In the genomic region with DNA sequence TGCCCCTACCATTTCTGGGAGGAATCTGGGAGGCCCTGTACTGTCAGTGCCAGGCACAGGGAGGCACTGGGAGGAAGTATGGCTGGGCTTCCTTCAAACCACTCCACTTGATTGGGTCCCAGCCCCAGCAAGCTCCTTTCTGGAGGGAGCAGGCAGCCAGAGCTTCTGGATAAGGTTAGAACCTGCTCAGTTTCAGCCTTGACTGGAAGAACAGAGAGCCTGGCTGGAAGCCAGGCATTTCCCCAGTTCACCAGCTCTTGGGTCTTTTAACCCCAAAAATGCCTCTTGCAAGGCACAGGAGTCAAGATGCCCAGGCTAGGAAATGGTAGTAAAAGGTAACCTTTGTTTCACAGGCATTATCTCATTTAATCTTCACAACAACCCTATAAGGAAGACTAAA, we compare ENCODE assay signal across 1 cellular context.
TF ChIP-seq lines count a peak whose summit lies in the region.

No MANE protein-coding gene starts in this region.

TF ChIP-seq in SK-N-SH treated with all-trans-retinoic acid at 6 μM for 48 hours, 23 proteins besides CTCF, POLR2A, EP300 and RAD21 (continued from another document):
- TF ChIP-seq TOX (CRISPR knock-in tag; IDR thresholded peaks at IDR 0.05; ENCODE audit: borderline replicate concordance): no peak
- TF ChIP-seq TCF4 (CRISPR knock-in tag; IDR thresholded peaks at IDR 0.05; ENCODE audit: borderline replicate concordance): no peak
- no peak for TF ChIP-seq ZFP30 (CRISPR knock-in tag; IDR thresholded peaks at IDR 0.05)
- no peak for TF ChIP-seq PATZ1 (CRISPR knock-in tag; IDR thresholded peaks at IDR 0.05; ENCODE audit: borderline replicate concordance)
- TF ChIP-seq ESRRG (CRISPR knock-in tag; IDR thresholded peaks at IDR 0.05): no peak
- no peak for TF ChIP-seq ISL1 (CRISPR knock-in tag; IDR thresholded peaks at IDR 0.05)
- TF ChIP-seq CSDC2 (CRISPR knock-in tag; IDR thresholded peaks at IDR 0.05): no peak
- no peak for TF ChIP-seq CREB5 (CRISPR knock-in tag; IDR thresholded peaks at IDR 0.05; ENCODE audit: low read depth)
- no peak for TF ChIP-seq ARNTL (CRISPR knock-in tag; IDR thresholded peaks at IDR 0.05; ENCODE audit: borderline replicate concordance, low read depth)
- TF ChIP-seq PPARA (CRISPR knock-in tag; IDR thresholded peaks at IDR 0.05; ENCODE audit: borderline replicate concordance): no peak
- no peak for TF ChIP-seq OSR1 (CRISPR knock-in tag; IDR thresholded peaks at IDR 0.05)
- no peak for TF ChIP-seq ZNF8 (CRISPR knock-in tag; IDR thresholded peaks at IDR 0.05)
- no peak for TF ChIP-seq BACH2 (CRISPR knock-in tag; IDR thresholded peaks at IDR 0.05; ENCODE audit: borderline replicate concordance)
- TF ChIP-seq GLIS3 (CRISPR knock-in tag; IDR thresholded peaks at IDR 0.05): no peak
- TF ChIP-seq ZNF565 (CRISPR knock-in tag; conservative IDR thresholded peaks at IDR 0.05; ENCODE audit: low read depth): no peak
